1 cellular context compared by ENCODE assay signal in the genomic region with DNA sequence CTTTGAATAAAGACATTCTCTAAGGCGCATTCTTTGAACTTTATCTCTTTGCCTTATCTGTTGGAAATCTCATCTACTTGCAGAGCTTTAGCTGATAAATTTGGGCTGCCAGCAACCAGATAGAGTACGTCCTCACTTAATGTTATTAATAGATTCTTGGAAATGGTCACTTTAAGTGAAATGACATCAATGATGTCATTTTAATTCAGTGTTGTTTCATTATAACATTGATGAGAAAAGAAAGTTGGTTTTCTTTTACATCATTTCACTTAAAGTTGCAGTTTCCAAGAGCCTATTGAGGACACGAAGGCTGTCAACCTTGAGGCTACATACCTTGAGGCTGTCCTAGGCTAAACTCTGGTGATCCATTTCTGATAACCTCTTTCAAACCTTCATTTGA.
TF ChIP-seq lines count a peak whose summit lies in the region.

No MANE protein-coding gene starts in this region.

TF ChIP-seq in K562, 482 proteins besides CTCF, POLR2A, EP300 and RAD21:
- TF ChIP-seq DMBX1 (CRISPR knock-in tag; IDR thresholded peaks at IDR 0.05; ENCODE audit: borderline replicate concordance) = no peak
- TF ChIP-seq, protein P1, sequence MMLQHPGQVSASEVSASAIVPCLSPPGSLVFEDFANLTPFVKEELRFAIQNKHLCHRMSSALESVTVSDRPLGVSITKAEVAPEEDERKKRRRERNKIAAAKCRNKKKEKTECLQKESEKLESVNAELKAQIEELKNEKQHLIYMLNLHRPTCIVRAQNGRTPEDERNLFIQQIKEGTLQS (IDR thresholded peaks at IDR 0.05) = peak; percentile 32; the same call in 1 of the 2 replicates
- TF ChIP-seq, protein P1 (CRISPR knock-in tag; conservative IDR thresholded peaks at IDR 0.05) = no peak
